16 cellular contexts compared by ENCODE assay signal in genomic region chr4:22764183-22764582, GRCh38.
"Had no signal": no experiment of that assay in that cellular context is flagged by ENCODE, and none has a peak within 500 bp of the region (broad histone marks: within the 10 kb centered on the region; RNA-seq: fewer than 3 reads in every experiment).

No MANE protein-coding gene starts in this region.

- H3K27ac Mint-ChIP-seq: activated T-helper 17 cell treated with anti-CD3 and anti-CD28 coated beads, Interleukin-2, amount 50 U/mL, for 72 hours; mesothelial cell of epicardium had no signal

- H3K36me3 ChIP-seq: adrenal gland, esophagus muscularis mucosa, lower lobe of right lung, neutrophil, tibial nerve had no signal

- ATAC-seq: activated T-helper 17 cell treated with anti-CD3 and anti-CD28 coated beads, Interleukin-2, amount 50 U/mL, for 72 hours; left cardiac atrium; lower lobe of right lung; right cardiac atrium had no signal

- H3K4me1 ChIP-seq: adrenal gland, esophagus muscularis mucosa, lower lobe of right lung, tibial nerve had no signal

- DNase-seq: activated CD4-positive, alpha-beta T cell treated with anti-CD3 and anti-CD28 coated beads for 4 hours; activated naive CD4-positive, alpha-beta T cell treated with anti-CD3 and anti-CD28 coated beads, Interleukin-2, amount 50 U/mL, for 16 hours; activated T-cell treated with anti-CD3 and anti-CD28 coated beads for 4 hours; adrenal gland; glutamatergic neuron; left cardiac atrium; lower lobe of right lung; posterior cingulate gyrus; right cardiac atrium; small intestine; T1000 had no signal

- H3K4me3 Mint-ChIP-seq: activated T-helper 17 cell treated with anti-CD3 and anti-CD28 coated beads, Interleukin-2, amount 50 U/mL, for 72 hours; mesothelial cell of epicardium had no signal

- H3K4me3 ChIP-seq: adrenal gland, esophagus muscularis mucosa, lower lobe of right lung, tibial nerve had no signal

- H3K4me1 Mint-ChIP-seq: activated T-helper 17 cell treated with anti-CD3 and anti-CD28 coated beads, Interleukin-2, amount 50 U/mL, for 72 hours; mesothelial cell of epicardium had no signal

- H3K27me3 Mint-ChIP-seq: activated T-helper 17 cell treated with anti-CD3 and anti-CD28 coated beads, Interleukin-2, amount 50 U/mL, for 72 hours had no signal

- H3K27me3 ChIP-seq: adrenal gland, esophagus muscularis mucosa, neutrophil, tibial nerve had no signal

- H3K27ac ChIP-seq: adrenal gland, esophagus muscularis mucosa, lower lobe of right lung, neutrophil, tibial nerve had no signal

- H3K36me3 Mint-ChIP-seq: mesothelial cell of epicardium had no signal

- H3K9me3 ChIP-seq: adrenal gland, esophagus muscularis mucosa, lower lobe of right lung, neutrophil, tibial nerve had no signal

- H3K9me3 Mint-ChIP-seq: mesothelial cell of epicardium had no signal
